11 cellular contexts compared by ENCODE assay signal in genomic region chr21:33977721-33978369, GRCh38.
DNase-seq lines count a peak whose midpoint lies in the region; ATAC-seq and TF ChIP-seq lines count a peak whose summit lies in the region.
"Had no signal": no experiment of that assay in that cellular context is flagged by ENCODE, and none has a peak within 500 bp of the region (broad histone marks: within the 10 kb centered on the region; RNA-seq: fewer than 3 reads in every experiment).

No MANE protein-coding gene starts in this region.

- peaks cover 15 to 54% (median 43%) of the 10 kb centered on the region in 4 donors for H3K4me1 Mint-ChIP-seq in CD4-positive, CD25-positive, alpha-beta regulatory T cell
- H3K4me1 Mint-ChIP-seq in activated naive CD8-positive, alpha-beta T cell treated with anti-CD3 and anti-CD28 coated beads for 36 hours = peaks cover 50% of the 10 kb centered on the region
- H3K4me1 Mint-ChIP-seq in natural killer cell = peaks cover 56 to 63% of the 10 kb centered on the region in 2 donors

- peak overlapping the region in 1 of 4 donors; percentile 43 for H3K4me3 Mint-ChIP-seq in CD4-positive, CD25-positive, alpha-beta regulatory T cell
- H3K4me3 Mint-ChIP-seq in activated naive CD8-positive, alpha-beta T cell treated with anti-CD3 and anti-CD28 coated beads for 36 hours = no peak overlapping the region
- peak overlapping the region; percentile 28 for H3K4me3 Mint-ChIP-seq in natural killer cell

- no peaks in the 10 kb centered on the region for H3K9me3 ChIP-seq in CD4-positive, CD25-positive, alpha-beta regulatory T cell (ENCODE audit: control insufficient read depth in 2 of 2, low read length in 2 of 2)
- H3K9me3 ChIP-seq in HEK293 (ENCODE audit: control insufficient read depth, insufficient read depth, low read depth, low read length) = no peaks in the 10 kb centered on the region

- H3K36me3 Mint-ChIP-seq in CD4-positive, CD25-positive, alpha-beta regulatory T cell = peaks cover 7% of the 10 kb centered on the region
- H3K36me3 Mint-ChIP-seq in activated naive CD8-positive, alpha-beta T cell treated with anti-CD3 and anti-CD28 coated beads for 36 hours = peaks cover 4% of the 10 kb centered on the region
- no peaks in the 10 kb centered on the region for H3K36me3 Mint-ChIP-seq in natural killer cell

- peak overlapping the region; percentile 75 for H3K27ac ChIP-seq in CD4-positive, CD25-positive, alpha-beta regulatory T cell (ENCODE audit: insufficient read depth, low read length, poor library complexity, severe bottlenecking)
- H3K27ac ChIP-seq in HEK293 (ENCODE audit: extremely low read depth, low read depth, low read length) = no peak overlapping the region

- CTCF ChIA-PET in HEK293 (lab: Yijun Ruan, JAX) = interaction anchor here (0.7 kb wide), 1 partner anchor 117 kb away, joined by 3 read pairs; no protein-coding TSS in a partner anchor

- H3K4me3 ChIP-seq in CD4-positive, CD25-positive, alpha-beta regulatory T cell (ENCODE audit: low read depth, low read length) = no peak overlapping the region
- H3K4me3 ChIP-seq in HEK293 (ENCODE audit: low read depth, low read length) = no peak overlapping the region

- TF ChIP-seq CTCF in HEK293 (tag by site-specific recombination; IDR thresholded peaks at IDR 0.05) = no peak
- no peak for TF ChIP-seq CTCF in natural killer cell (IDR thresholded peaks at IDR 0.05)

- ATAC-seq in CD4-positive, CD25-positive, alpha-beta regulatory T cell (ENCODE audit: low read depth in 2 of 2) = no peak
- no peak for ATAC-seq in natural killer cell
- ATAC-seq in HG03095 (IDR thresholded peaks at IDR 0.05; ENCODE audit: unreplicated experiment) = no peak

- no peaks in the 10 kb centered on the region for H3K27me3 Mint-ChIP-seq in CD4-positive, CD25-positive, alpha-beta regulatory T cell
- H3K27me3 Mint-ChIP-seq in activated naive CD8-positive, alpha-beta T cell treated with anti-CD3 and anti-CD28 coated beads for 36 hours = no peaks in the 10 kb centered on the region
- H3K27me3 Mint-ChIP-seq in natural killer cell (ENCODE audit: low read depth in 2 of 2) = no peaks in the 10 kb centered on the region

- H3K27ac Mint-ChIP-seq in CD4-positive, CD25-positive, alpha-beta regulatory T cell = peak overlapping the region in 2 of 3 donors; percentile 75 to 93
- H3K27ac Mint-ChIP-seq in activated naive CD8-positive, alpha-beta T cell treated with anti-CD3 and anti-CD28 coated beads for 36 hours = peak overlapping the region; percentile 5
- peak overlapping the region; percentile 93 to 98 for H3K27ac Mint-ChIP-seq in natural killer cell

- intact Hi-C loops in natural killer cell (cut with micrococcal nuclease) = loop anchor here (5.0 kb wide), 3 partner anchors 41 to 1069 kb away; partner anchors contain the start of genes MRPS6, RUNX1 and SLC5A3

- POLR2A ChIA-PET in HEK293 (lab: Yijun Ruan, JAX) = no interaction called here

- H3K27me3 ChIP-seq in CD4-positive, CD25-positive, alpha-beta regulatory T cell (ENCODE audit: control insufficient read depth, insufficient read depth, low read length) = no peaks in the 10 kb centered on the region

- H3K9me3 Mint-ChIP-seq in CD4-positive, CD25-positive, alpha-beta regulatory T cell = no peaks in the 10 kb centered on the region
- H3K9me3 Mint-ChIP-seq in activated naive CD8-positive, alpha-beta T cell treated with anti-CD3 and anti-CD28 coated beads for 36 hours = peaks cover 2% of the 10 kb centered on the region
- no peaks in the 10 kb centered on the region for H3K9me3 Mint-ChIP-seq in natural killer cell

- peaks cover 30% of the 10 kb centered on the region for H3K4me1 ChIP-seq in CD4-positive, CD25-positive, alpha-beta regulatory T cell (ENCODE audit: control insufficient read depth, insufficient read depth, low read length, poor library complexity, severe bottlenecking)
- H3K4me1 ChIP-seq in HEK293 (ENCODE audit: control insufficient read depth, insufficient read depth, low read length) = peaks cover 12% of the 10 kb centered on the region

- no peaks in the 10 kb centered on the region for H3K36me3 ChIP-seq in CD4-positive, CD25-positive, alpha-beta regulatory T cell (ENCODE audit: control insufficient read depth, insufficient read depth, low read length)
- H3K36me3 ChIP-seq in HEK293 (ENCODE audit: control insufficient read depth in 2 of 2, insufficient read depth in 1 of 2, low read length in 2 of 2) = no peaks in the 10 kb centered on the region

- DNase-seq in CD4-positive, CD25-positive, alpha-beta regulatory T cell = no peak
- DNase-seq in activated naive CD8-positive, alpha-beta T cell treated with anti-CD3 and anti-CD28 coated beads for 36 hours = no peak
- DNase-seq in natural killer cell (no peak), NCI-H1092 (lab: John Stamatoyannopoulos, UW) (no peak), NCI-H69 (lab: John Stamatoyannopoulos, UW) (no peak), NCI-H2227 treated with DMSO at 0.1 percent for 48 hours (lab: John Stamatoyannopoulos, UW) (no peak)
- DNase-seq: cerebellar nuclear complex, NCI-H1105, NCI-H446 treated with DMSO at 0.1 percent for 48 hours had no signal

TF ChIP-seq in HEK293, 187 proteins besides CTCF, POLR2A, EP300 and RAD21 (continues in another document):
- no peak for TF ChIP-seq ZNF423 (tag by site-specific recombination; IDR thresholded peaks at IDR 0.05)
- TF ChIP-seq KLF9 (tag by site-specific recombination; IDR thresholded peaks at IDR 0.05; ENCODE audit: low read depth) = no peak
- TF ChIP-seq IKZF3 (tag by site-specific recombination; IDR thresholded peaks at IDR 0.05) = no peak
- no peak for TF ChIP-seq MZF1 (tag by site-specific recombination; IDR thresholded peaks at IDR 0.05; ENCODE audit: borderline replicate concordance)
- TF ChIP-seq ZNF518A (tag by site-specific recombination; conservative IDR thresholded peaks at IDR 0.05; ENCODE audit: low read depth) = no peak
- no peak for TF ChIP-seq ZNF830 (tag by site-specific recombination; IDR thresholded peaks at IDR 0.05; ENCODE audit: low read depth)
- no peak for TF ChIP-seq FEZF1 (tag by site-specific recombination; IDR thresholded peaks at IDR 0.05)
- TF ChIP-seq, protein P1, sequence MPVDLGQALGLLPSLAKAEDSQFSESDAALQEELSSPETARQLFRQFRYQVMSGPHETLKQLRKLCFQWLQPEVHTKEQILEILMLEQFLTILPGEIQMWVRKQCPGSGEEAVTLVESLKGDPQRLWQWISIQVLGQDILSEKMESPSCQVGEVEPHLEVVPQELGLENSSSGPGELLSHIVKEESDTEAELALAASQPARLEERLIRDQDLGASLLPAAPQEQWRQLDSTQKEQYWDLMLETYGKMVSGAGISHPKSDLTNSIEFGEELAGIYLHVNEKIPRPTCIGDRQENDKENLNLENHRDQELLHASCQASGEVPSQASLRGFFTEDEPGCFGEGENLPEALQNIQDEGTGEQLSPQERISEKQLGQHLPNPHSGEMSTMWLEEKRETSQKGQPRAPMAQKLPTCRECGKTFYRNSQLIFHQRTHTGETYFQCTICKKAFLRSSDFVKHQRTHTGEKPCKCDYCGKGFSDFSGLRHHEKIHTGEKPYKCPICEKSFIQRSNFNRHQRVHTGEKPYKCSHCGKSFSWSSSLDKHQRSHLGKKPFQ (tag by site-specific recombination; IDR thresholded peaks at IDR 0.05) = no peak
- TF ChIP-seq GLI2 (tag by site-specific recombination; IDR thresholded peaks at IDR 0.05; ENCODE audit: borderline replicate concordance, low read depth) = no peak
- TF ChIP-seq WT1 (tag by site-specific recombination; IDR thresholded peaks at IDR 0.05) = peak; percentile 96
- no peak for TF ChIP-seq GLIS2 (tag by site-specific recombination; IDR thresholded peaks at IDR 0.05)

Comparison
In these comparisons a context has a peak if more than half of its experiments do, and no peak if none do; other contexts are left out.
1. H3K27ac Mint-ChIP-seq: peak in every context shown above with its lines; median percentile 96 in natural killer cell; 84 in CD4-positive, CD25-positive, alpha-beta regulatory T cell; 5 in activated naive CD8-positive, alpha-beta T cell treated with anti-CD3 and anti-CD28 coated beads for 36 hours.